ENCODE assay signal across 18 cellular contexts in the genomic region with DNA sequence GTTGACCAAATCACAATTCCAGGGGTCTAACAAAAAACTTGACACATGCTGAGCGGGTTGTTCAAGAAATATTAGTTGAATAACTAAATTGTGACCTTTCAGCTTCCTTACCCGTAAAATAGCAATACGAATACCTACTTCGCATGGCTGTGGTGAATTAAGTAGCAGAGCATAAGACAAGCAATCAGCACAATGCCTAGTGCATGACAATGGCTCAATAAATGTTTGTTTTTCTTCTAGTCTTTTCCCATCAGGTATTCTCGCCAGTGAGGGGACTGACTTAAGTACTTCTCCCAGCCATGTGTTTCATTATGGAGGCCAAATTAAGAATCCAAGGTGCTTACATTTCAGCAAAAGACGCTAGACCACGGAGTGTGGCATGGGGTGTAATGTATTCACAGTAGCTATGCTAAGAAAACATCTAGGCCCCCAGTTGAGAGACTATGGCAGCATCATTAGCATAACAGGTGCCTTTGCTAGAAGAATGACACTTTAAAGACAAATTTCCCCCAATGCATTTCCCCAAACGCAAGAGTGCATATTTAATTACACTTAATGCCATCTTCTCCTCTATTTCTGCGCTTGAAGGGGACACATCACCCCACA.
"Had no signal": no experiment of that assay in that cellular context is flagged by ENCODE, and none has a peak within 500 bp of the region (broad histone marks: within the 10 kb centered on the region; RNA-seq: fewer than 3 reads in every experiment).

No MANE protein-coding gene starts in this region.

- DNase-seq: activated CD4-positive, alpha-beta T cell treated with anti-CD3 and anti-CD28 coated beads, Interleukin-2, amount 10 ng/mL, durations not matched to agents 24 days and 14 days; activated CD8-positive, alpha-beta T cell treated with anti-CD3 and anti-CD28 coated beads for 36 hours; activated naive CD4-positive, alpha-beta T cell; activated naive CD8-positive, alpha-beta T cell treated with anti-CD3 and anti-CD28 coated beads, Interleukin-2, amount 10 ng/mL, durations not matched to agents 7 days and 5 days; activated T-cell treated with anti-CD3 and anti-CD28 coated beads, Interleukin-2, amount 50 U/mL, for 1 hour; body of pancreas; dermis blood vessel endothelial cell; effector memory CD8-positive, alpha-beta T cell; left colon; right lobe of liver; small intestine; stimulated activated CD4-positive, alpha-beta T cell treated with anti-CD3 and anti-CD28 coated beads, Interleukin-4, amount 100 ng/mL, for 4 hours; stimulated activated naive B cell treated with anti-CD40 and anti-IgM and Interleukin-4, amounts not matched to agents 10 μg/mL and 1 μg/mL and 100 μg/mL, for 72 hours had no signal

- H3K36me3 ChIP-seq: right lobe of liver had no signal

- H3K36me3 Mint-ChIP-seq: activated naive CD8-positive, alpha-beta T cell treated with anti-CD3 and anti-CD28 coated beads, Interleukin-2, amount 10 ng/mL, durations not matched to agents 7 days and 5 days; mesothelial cell of epicardium; stimulated activated naive B cell treated with anti-CD40 and anti-IgM and Interleukin-4, amounts not matched to agents 10 μg/mL and 1 μg/mL and 100 μg/mL, for 72 hours had no signal

- H3K4me1 Mint-ChIP-seq: activated CD4-positive, alpha-beta T cell treated with anti-CD3 and anti-CD28 coated beads, Interleukin-2, amount 10 ng/mL, durations not matched to agents 24 days and 14 days; activated naive CD8-positive, alpha-beta T cell treated with anti-CD3 and anti-CD28 coated beads, Interleukin-2, amount 10 ng/mL, durations not matched to agents 7 days and 5 days; activated T-helper 17 cell treated with anti-CD3 and anti-CD28 coated beads, Interleukin-2, amount 50 U/mL, for 72 hours; mesothelial cell of epicardium; nephron; stimulated activated naive B cell treated with anti-CD40 and anti-IgM and Interleukin-4, amounts not matched to agents 10 μg/mL and 1 μg/mL and 100 μg/mL, for 72 hours had no signal

- H3K27ac Mint-ChIP-seq: activated CD4-positive, alpha-beta T cell treated with anti-CD3 and anti-CD28 coated beads, Interleukin-2, amount 10 ng/mL, durations not matched to agents 24 days and 14 days; activated CD8-positive, alpha-beta T cell treated with anti-CD3 and anti-CD28 coated beads for 36 hours; activated naive CD8-positive, alpha-beta T cell treated with anti-CD3 and anti-CD28 coated beads, Interleukin-2, amount 10 ng/mL, durations not matched to agents 7 days and 5 days; activated T-helper 17 cell treated with anti-CD3 and anti-CD28 coated beads, Interleukin-2, amount 50 U/mL, for 72 hours; effector memory CD8-positive, alpha-beta T cell; mesothelial cell of epicardium; nephron; stimulated activated naive B cell treated with anti-CD40 and anti-IgM and Interleukin-4, amounts not matched to agents 10 μg/mL and 1 μg/mL and 100 μg/mL, for 72 hours had no signal

- H3K9me3 Mint-ChIP-seq: activated CD4-positive, alpha-beta T cell treated with anti-CD3 and anti-CD28 coated beads, Interleukin-2, amount 10 ng/mL, durations not matched to agents 24 days and 14 days; mesothelial cell of epicardium; nephron had no signal

- FAIRE-seq: islet of Langerhans, small intestine had no signal

- H3K4me3 ChIP-seq: body of pancreas, right lobe of liver had no signal

- H3K79me2 ChIP-seq: parathyroid adenoma had no signal

- H3K27me3 ChIP-seq: body of pancreas, right lobe of liver had no signal

- H3K4me3 Mint-ChIP-seq: activated CD4-positive, alpha-beta T cell treated with anti-CD3 and anti-CD28 coated beads, Interleukin-2, amount 10 ng/mL, durations not matched to agents 24 days and 14 days; activated CD8-positive, alpha-beta T cell treated with anti-CD3 and anti-CD28 coated beads for 36 hours; activated naive CD8-positive, alpha-beta T cell treated with anti-CD3 and anti-CD28 coated beads, Interleukin-2, amount 10 ng/mL, durations not matched to agents 7 days and 5 days; activated T-helper 17 cell treated with anti-CD3 and anti-CD28 coated beads, Interleukin-2, amount 50 U/mL, for 72 hours; effector memory CD8-positive, alpha-beta T cell; mesothelial cell of epicardium; nephron; stimulated activated naive B cell treated with anti-CD40 and anti-IgM and Interleukin-4, amounts not matched to agents 10 μg/mL and 1 μg/mL and 100 μg/mL, for 72 hours had no signal

- H2AFZ ChIP-seq: parathyroid adenoma had no signal

- H3K9ac ChIP-seq: parathyroid adenoma had no signal

- H3K4me1 ChIP-seq: body of pancreas, parathyroid adenoma, right lobe of liver had no signal

- H3K27me3 Mint-ChIP-seq: activated CD4-positive, alpha-beta T cell treated with anti-CD3 and anti-CD28 coated beads, Interleukin-2, amount 10 ng/mL, durations not matched to agents 24 days and 14 days; activated CD8-positive, alpha-beta T cell treated with anti-CD3 and anti-CD28 coated beads for 36 hours; activated naive CD8-positive, alpha-beta T cell treated with anti-CD3 and anti-CD28 coated beads, Interleukin-2, amount 10 ng/mL, durations not matched to agents 7 days and 5 days; activated T-helper 17 cell treated with anti-CD3 and anti-CD28 coated beads, Interleukin-2, amount 50 U/mL, for 72 hours; effector memory CD8-positive, alpha-beta T cell; stimulated activated naive B cell treated with anti-CD40 and anti-IgM and Interleukin-4, amounts not matched to agents 10 μg/mL and 1 μg/mL and 100 μg/mL, for 72 hours had no signal

- H3K27ac ChIP-seq: body of pancreas, parathyroid adenoma, right lobe of liver had no signal

- H3K9me3 ChIP-seq: body of pancreas, right lobe of liver had no signal

- ATAC-seq: activated CD8-positive, alpha-beta T cell treated with anti-CD3 and anti-CD28 coated beads for 36 hours; activated T-helper 17 cell treated with anti-CD3 and anti-CD28 coated beads, Interleukin-2, amount 50 U/mL, for 72 hours; body of pancreas; effector memory CD8-positive, alpha-beta T cell; left colon; right lobe of liver; stimulated activated naive B cell treated with anti-CD40 and anti-IgM and Interleukin-4, amounts not matched to agents 10 μg/mL and 1 μg/mL and 100 μg/mL, for 72 hours had no signal
